7 cellular contexts compared by ENCODE assay signal in genomic region chr2:187825-188224, GRCh38.
"Had no signal": no experiment of that assay in that cellular context is flagged by ENCODE, and none has a peak within 500 bp of the region (broad histone marks: within the 10 kb centered on the region; RNA-seq: fewer than 3 reads in every experiment).

No MANE protein-coding gene starts in this region.

- DNase-seq: IMR-90, KBM-7, KG1 had no signal

- FAIRE-seq: HTR-8/SVneo, K562 had no signal

- ATAC-seq: K562 had no signal

- H3K4me3 Mint-ChIP-seq: IgD-negative memory B cell had no signal

- H3K27ac Mint-ChIP-seq: IgD-negative memory B cell had no signal

- H3K4me3 ChIP-seq: K562 had no signal

- H3K4me1 Mint-ChIP-seq: IgD-negative memory B cell had no signal

- H3K27ac ChIP-seq: HL-60 had no signal
